Comparison of ENCODE assay signal across 27 cellular contexts in genomic region chr16:9816644-9817043, GRCh38.
"Had no signal": no experiment of that assay in that cellular context is flagged by ENCODE, and none has a peak within 500 bp of the region (broad histone marks: within the 10 kb centered on the region; RNA-seq: fewer than 3 reads in every experiment).

No MANE protein-coding gene starts in this region.

- H3K4me1 Mint-ChIP-seq: naive B cell; stimulated activated naive CD8-positive, alpha-beta T cell treated with anti-CD3 and anti-CD28 coated beads, Interleukin-15, amount 100 ng/mL, for 72 hours had no signal

- ATAC-seq: effector memory CD8-positive, alpha-beta T cell; left lobe of liver; mucosa of descending colon; natural killer cell treated with Interleukin-12 subunit alpha and Interleukin-12 subunit beta and Interleukin-15 and Interleukin-18, amount 100 ng/mL, for 72 hours; sciatic nerve; stimulated activated naive CD8-positive, alpha-beta T cell treated with anti-CD3 and anti-CD28 coated beads, Interleukin-15, amount 100 ng/mL, for 72 hours had no signal

- H3K36me3 ChIP-seq: prostate gland, right atrium auricular region, suprapubic skin, transverse colon, vagina had no signal

- DNase-seq: cortex of kidney; effector memory CD8-positive, alpha-beta T cell; erythroblast; head of caudate nucleus; kidney; mesenchymal stem cell; mucosa of descending colon; naive B cell; stimulated activated CD4-positive, alpha-beta T cell treated with anti-CD3 and anti-CD28 coated beads, Interleukin-12 subunit alpha, Interleukin-12 subunit beta, amount 100 ng/mL, for 4 hours; stimulated activated CD4-positive, alpha-beta T cell treated with anti-CD3 and anti-CD28 coated beads, Interleukin-1b, Interleukin-23, amount 100 ng/mL, for 48 hours; stimulated activated CD4-positive, alpha-beta T cell treated with anti-CD3 and anti-CD28 coated beads, Interleukin-4, amount 100 ng/mL, for 1 hour; stimulated activated CD8-positive, alpha-beta memory T cell treated with anti-CD3 and anti-CD28 coated beads, Interleukin-4, amount 100 ng/mL, for 48 hours; stimulated activated naive CD4-positive, alpha-beta T cell; stimulated activated naive CD8-positive, alpha-beta T cell treated with anti-CD3 and anti-CD28 coated beads, Interleukin-15, amount 100 ng/mL, for 72 hours; transverse colon had no signal

- H3K9me3 ChIP-seq: mucosa of descending colon, prostate gland, right atrium auricular region, suprapubic skin, transverse colon, vagina had no signal

- H3K27me3 Mint-ChIP-seq: effector memory CD8-positive, alpha-beta T cell; stimulated activated naive CD8-positive, alpha-beta T cell treated with anti-CD3 and anti-CD28 coated beads, Interleukin-15, amount 100 ng/mL, for 72 hours had no signal

- H3K4me3 Mint-ChIP-seq: effector memory CD8-positive, alpha-beta T cell; mesothelial cell of epicardium; naive B cell; natural killer cell treated with Interleukin-12 subunit alpha and Interleukin-12 subunit beta and Interleukin-15 and Interleukin-18, amount 100 ng/mL, for 72 hours; neural crest cell; stimulated activated naive CD8-positive, alpha-beta T cell treated with anti-CD3 and anti-CD28 coated beads, Interleukin-15, amount 100 ng/mL, for 72 hours had no signal

- H3K4me2 ChIP-seq: smooth muscle cell had no signal

- H3K9me3 Mint-ChIP-seq: mesothelial cell of epicardium; natural killer cell treated with Interleukin-12 subunit alpha and Interleukin-12 subunit beta and Interleukin-15 and Interleukin-18, amount 100 ng/mL, for 72 hours; neural crest cell; stimulated activated naive CD8-positive, alpha-beta T cell treated with anti-CD3 and anti-CD28 coated beads, Interleukin-15, amount 100 ng/mL, for 72 hours had no signal

- H3K4me3 ChIP-seq: lung, mucosa of descending colon, prostate gland, right atrium auricular region, smooth muscle cell, suprapubic skin, transverse colon, vagina had no signal

- H3K36me3 Mint-ChIP-seq: mesothelial cell of epicardium; naive B cell; natural killer cell treated with Interleukin-12 subunit alpha and Interleukin-12 subunit beta and Interleukin-15 and Interleukin-18, amount 100 ng/mL, for 72 hours had no signal

- H3K27ac ChIP-seq: parathyroid adenoma, prostate gland, right atrium auricular region, suprapubic skin, transverse colon, vagina had no signal

- H3K79me2 ChIP-seq: parathyroid adenoma had no signal

- H3K4me1 ChIP-seq: parathyroid adenoma, prostate gland, right atrium auricular region, suprapubic skin, transverse colon, vagina had no signal

- H2AFZ ChIP-seq: parathyroid adenoma had no signal

- H3K9ac ChIP-seq: parathyroid adenoma had no signal

- H3K27me3 ChIP-seq: right atrium auricular region, transverse colon, vagina had no signal

- H3K27ac Mint-ChIP-seq: effector memory CD8-positive, alpha-beta T cell; mesothelial cell of epicardium; naive B cell; natural killer cell treated with Interleukin-12 subunit alpha and Interleukin-12 subunit beta and Interleukin-15 and Interleukin-18, amount 100 ng/mL, for 72 hours; stimulated activated naive CD8-positive, alpha-beta T cell treated with anti-CD3 and anti-CD28 coated beads, Interleukin-15, amount 100 ng/mL, for 72 hours had no signal
